Comparison of ENCODE assay signal across 10 cellular contexts in the genomic region with DNA sequence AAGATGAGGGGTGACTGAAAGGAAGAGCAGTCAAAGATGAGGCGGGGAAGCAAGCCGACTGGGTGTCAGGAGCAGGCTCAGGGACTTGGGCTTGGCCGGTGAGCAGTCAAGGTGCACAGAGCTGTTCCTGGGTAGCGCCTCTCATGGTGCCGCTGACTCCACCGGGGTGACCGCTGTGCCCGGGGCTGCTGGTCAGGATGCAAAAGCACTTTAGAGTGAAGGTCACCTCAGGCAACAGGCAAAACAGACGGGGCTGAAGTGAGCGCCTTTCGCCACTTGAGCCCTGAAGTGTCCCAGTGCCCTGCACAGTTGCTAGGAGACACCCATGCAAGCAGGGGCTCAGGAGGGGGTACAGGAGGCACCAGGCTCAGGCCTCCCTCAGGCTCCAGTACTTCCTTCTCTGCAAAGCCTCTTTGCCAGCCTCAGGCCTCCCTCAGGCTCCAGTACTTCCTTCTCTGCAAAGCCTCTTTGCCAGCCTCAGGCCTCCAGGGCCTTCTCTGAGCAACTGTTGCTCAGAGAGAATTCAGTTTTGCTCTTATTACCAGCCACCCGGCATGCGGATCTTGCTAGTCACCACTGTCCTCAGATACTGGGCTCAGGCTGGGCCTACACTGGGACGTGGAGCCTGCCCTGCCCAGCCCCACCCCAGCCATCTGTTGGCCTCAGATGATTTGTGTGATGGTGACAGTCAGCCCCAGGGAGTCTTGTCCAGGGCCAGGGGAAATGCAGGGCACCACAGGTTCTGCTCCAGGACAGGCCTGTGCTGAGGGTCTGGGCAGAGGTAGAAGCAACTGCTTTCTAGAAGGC.
DNase-seq lines count a peak whose midpoint lies in the region; ATAC-seq and TF ChIP-seq lines count a peak whose summit lies in the region.
"Had no signal": no experiment of that assay in that cellular context is flagged by ENCODE, and none has a peak within 500 bp of the region (broad histone marks: within the 10 kb centered on the region; RNA-seq: fewer than 3 reads in every experiment).

No MANE protein-coding gene starts in this region.

- peak overlapping the region; percentile 61 for H3K27ac ChIP-seq in upper lobe of right lung
- H3K27ac ChIP-seq: ascending aorta had no signal

- peak; percentile 89 for ATAC-seq in upper lobe of right lung

- H3K27me3 ChIP-seq in upper lobe of right lung: no peaks in the 10 kb centered on the region
- H3K27me3 ChIP-seq: ascending aorta had no signal

- no peak overlapping the region for H3K4me3 Mint-ChIP-seq in activated CD4-positive, alpha-beta T cell treated with anti-CD3 and anti-CD28 coated beads, Interleukin-2, amount 10 ng/mL, durations not matched to agents 24 days and 14 days

- H3K36me3 ChIP-seq in upper lobe of right lung: no peaks in the 10 kb centered on the region
- H3K36me3 ChIP-seq: ascending aorta had no signal

- H3K27ac Mint-ChIP-seq in activated CD4-positive, alpha-beta T cell treated with anti-CD3 and anti-CD28 coated beads, Interleukin-2, amount 10 ng/mL, durations not matched to agents 24 days and 14 days: peak overlapping the region; percentile 42

- H3K9me3 Mint-ChIP-seq in activated CD4-positive, alpha-beta T cell treated with anti-CD3 and anti-CD28 coated beads, Interleukin-2, amount 10 ng/mL, durations not matched to agents 24 days and 14 days: peaks cover 9% of the 10 kb centered on the region

- no peak for TF ChIP-seq CTCF in upper lobe of right lung (IDR thresholded peaks at IDR 0.05)

- no peaks in the 10 kb centered on the region for H3K9me3 ChIP-seq in upper lobe of right lung
- H3K9me3 ChIP-seq: ascending aorta had no signal

- H3K4me1 ChIP-seq in upper lobe of right lung: peaks cover 21% of the 10 kb centered on the region
- H3K4me1 ChIP-seq: ascending aorta had no signal

- no peak for DNase-seq in activated CD4-positive, alpha-beta T cell treated with anti-CD3 and anti-CD28 coated beads, Interleukin-2, amount 10 ng/mL, durations not matched to agents 24 days and 14 days
- DNase-seq in activated CD4-positive, alpha-beta T cell treated with anti-CD3 and anti-CD28 coated beads for 1 hour: no peak
- DNase-seq in cerebellar cortex (ENCODE audit: low spot score) (peak; percentile 79), mesenteric fat pad (ENCODE audit: low spot score) (peak; percentile 81), upper lobe of right lung (peak; percentile 88), hepatic stellate cell (ENCODE audit: low spot score) (no peak), activated T-cell treated with anti-CD3 and anti-CD28 coated beads for 4 hours (no peak), NCI-H2196 (lab: John Stamatoyannopoulos, UW; ENCODE audit: unreplicated experiment) (no peak)

- H3K27me3 Mint-ChIP-seq in activated CD4-positive, alpha-beta T cell treated with anti-CD3 and anti-CD28 coated beads, Interleukin-2, amount 10 ng/mL, durations not matched to agents 24 days and 14 days: no peaks in the 10 kb centered on the region

- H3K36me3 Mint-ChIP-seq in activated CD4-positive, alpha-beta T cell treated with anti-CD3 and anti-CD28 coated beads, Interleukin-2, amount 10 ng/mL, durations not matched to agents 24 days and 14 days (ENCODE audit: low read depth): no peaks in the 10 kb centered on the region

- intact Hi-C loops in activated CD4-positive, alpha-beta T cell treated with anti-CD3 and anti-CD28 coated beads, Interleukin-2, amount 10 ng/mL, durations not matched to agents 24 days and 14 days (cut with micrococcal nuclease): loop anchor here (5.0 kb wide), 1 partner anchor 37 kb away; no protein-coding TSS in a partner anchor
- intact Hi-C loops in upper lobe of right lung (cut with DNase I): no loop called here

- H3K4me1 Mint-ChIP-seq in activated CD4-positive, alpha-beta T cell treated with anti-CD3 and anti-CD28 coated beads, Interleukin-2, amount 10 ng/mL, durations not matched to agents 24 days and 14 days: peaks cover 13% of the 10 kb centered on the region

- H3K4me3 ChIP-seq in upper lobe of right lung: no peak overlapping the region
- H3K4me3 ChIP-seq: ascending aorta, skin epidermis had no signal

Comparison
In these comparisons a context has a peak if more than half of its experiments do, and no peak if none do; other contexts are left out.
1. DNase-seq: peak in cerebellar cortex (single experiment), mesenteric fat pad (single experiment) and upper lobe of right lung (single experiment); none in activated CD4-positive, alpha-beta T cell treated with anti-CD3 and anti-CD28 coated beads, Interleukin-2, amount 10 ng/mL, durations not matched to agents 24 days and 14 days (single experiment), activated CD4-positive, alpha-beta T cell treated with anti-CD3 and anti-CD28 coated beads for 1 hour (single experiment), hepatic stellate cell (single experiment), activated T-cell treated with anti-CD3 and anti-CD28 coated beads for 4 hours (single experiment) and NCI-H2196 (single experiment).